ENCODE assay signal across 1 cellular context in genomic region chr1:226920446-226920894, GRCh38.
TF ChIP-seq lines count a peak whose summit lies in the region.

No MANE protein-coding gene starts in this region.

TF ChIP-seq in K562, 482 proteins besides CTCF, POLR2A, EP300 and RAD21:
- TF ChIP-seq MLX (CRISPR knock-in tag; conservative IDR thresholded peaks at IDR 0.05) (no peak), LCOR (CRISPR knock-in tag; IDR thresholded peaks at IDR 0.05) (no peak), JUN (IDR thresholded peaks at IDR 0.05; ENCODE audit: borderline replicate concordance, low read depth, low read length) (no peak), JUN (CRISPR knock-in tag; IDR thresholded peaks at IDR 0.05; ENCODE audit: borderline replicate concordance) (no peak)
